ENCODE assay signal across 14 cellular contexts in genomic region chr7:96219382-96220130, GRCh38.
A peak's percentile ranks its signal among the peaks of the same experiment; 100 is the strongest.
DNase-seq lines count a peak whose midpoint lies in the region; ATAC-seq, FAIRE-seq and TF ChIP-seq lines count a peak whose summit lies in the region.
"Had no signal": no experiment of that assay in that cellular context is flagged by ENCODE, and none has a peak within 500 bp of the region (broad histone marks: within the 10 kb centered on the region; RNA-seq: fewer than 3 reads in every experiment).

No MANE protein-coding gene starts in this region.

- no peak for TF ChIP-seq CTCF in astrocyte (IDR thresholded peaks at IDR 0.05; ENCODE audit: insufficient read depth, low read depth, low read length)
- TF ChIP-seq CTCF in heart right ventricle (IDR thresholded peaks at IDR 0.05) = no peak

- peaks cover 12% of the 10 kb centered on the region for H3K4me1 Mint-ChIP-seq in astrocyte (ENCODE audit: low read depth, unreplicated experiment)

- no peaks in the 10 kb centered on the region for H3K27me3 Mint-ChIP-seq in astrocyte (ENCODE audit: low read depth, unreplicated experiment)
- H3K27me3 Mint-ChIP-seq: activated CD4-positive, alpha-beta T cell treated with anti-CD3 and anti-CD28 coated beads, Interleukin-2, amount 10 ng/mL, durations not matched to agents 24 days and 14 days had no signal

- DNase-seq in Right ventricle myocardium superior (no peak), cardiac septum (ENCODE audit: low spot score) (no peak), astrocyte (ENCODE audit: low read depth) (peak; percentile 72), heart right ventricle (no peak), urothelium cell line (ENCODE audit: low spot score) (peak; percentile 12), NCI-H345 treated with DMSO at 0.1 percent for 48 hours (lab: John Stamatoyannopoulos, UW; ENCODE audit: unreplicated experiment) (no peak), NCI-H774 (lab: John Stamatoyannopoulos, UW) (no peak)
- DNase-seq: activated CD4-positive, alpha-beta T cell treated with anti-CD3 and anti-CD28 coated beads, Interleukin-2, amount 10 ng/mL, durations not matched to agents 24 days and 14 days; activated naive CD4-positive, alpha-beta T cell treated with Interleukin-2 at 50 U/mL for 16 hours; endodermal cell; NCI-H187 treated with DMSO at 0.1 percent for 48 hours; sigmoid colon had no signal

- no peaks in the 10 kb centered on the region for H3K9me3 Mint-ChIP-seq in astrocyte (ENCODE audit: unreplicated experiment)

- no peaks in the 10 kb centered on the region for H3K4me1 ChIP-seq in astrocyte (ENCODE audit: insufficient read depth, low read length)
- peaks cover 0 to 16% (median 3%) of the 10 kb centered on the region in 9 donors for H3K4me1 ChIP-seq in heart right ventricle

- H4K20me1 ChIP-seq in astrocyte (ENCODE audit: insufficient read depth, low read length) = peaks cover 5% of the 10 kb centered on the region

- FAIRE-seq in astrocyte (lab: Jason Lieb, UNC) = no peak
- FAIRE-seq in urothelium cell line (lab: Jason Lieb, UNC) = no peak

- H2AFZ ChIP-seq in astrocyte (ENCODE audit: low read depth, low read length) = no peak overlapping the region

- H3K4me2 ChIP-seq in astrocyte (ENCODE audit: low read length) = no peak overlapping the region

- WGBS in heart right ventricle, 2 donors = 77 to 89% methylated on average over 1 of the region's 1 CpG

- H3K36me3 ChIP-seq in astrocyte (ENCODE audit: insufficient read depth, low read length) (no peaks in the 10 kb centered on the region), heart right ventricle (peaks cover 0 to 9% (median 0%) of the 10 kb centered on the region in 9 donors)
- H3K36me3 ChIP-seq: sigmoid colon had no signal

- no peak overlapping the region for H3K9ac ChIP-seq in astrocyte (ENCODE audit: low read length)

- peak overlapping the region; percentile 1 for H3K27ac Mint-ChIP-seq in astrocyte (ENCODE audit: unreplicated experiment)
- H3K27ac Mint-ChIP-seq: activated CD4-positive, alpha-beta T cell treated with anti-CD3 and anti-CD28 coated beads, Interleukin-2, amount 10 ng/mL, durations not matched to agents 24 days and 14 days; endodermal cell had no signal

- H3K9me3 ChIP-seq in astrocyte (ENCODE audit: insufficient read depth, low read depth, low read length) = no peaks in the 10 kb centered on the region
- peaks cover 0 to 8% (median 0%) of the 10 kb centered on the region in 11 donors for H3K9me3 ChIP-seq in heart right ventricle
- H3K9me3 ChIP-seq: sigmoid colon had no signal

- H3K27ac ChIP-seq in astrocyte (ENCODE audit: low read depth, low read length) (no peak overlapping the region), heart right ventricle (peak overlapping the region in 2 of 10 donors; percentile 38 to 57)

- H3K4me3 Mint-ChIP-seq in astrocyte (ENCODE audit: unreplicated experiment) = no peak overlapping the region
- H3K4me3 Mint-ChIP-seq: activated CD4-positive, alpha-beta T cell treated with anti-CD3 and anti-CD28 coated beads, Interleukin-2, amount 10 ng/mL, durations not matched to agents 24 days and 14 days; endodermal cell had no signal

- no peaks in the 10 kb centered on the region for H3K79me2 ChIP-seq in astrocyte (ENCODE audit: insufficient read depth, low read length)

- H3K4me3 ChIP-seq in astrocyte (ENCODE audit: insufficient read depth, low read depth, low read length) = no peak overlapping the region
- no peak overlapping the region for H3K4me3 ChIP-seq in heart right ventricle
- H3K4me3 ChIP-seq: lung, sigmoid colon had no signal

- intact Hi-C loops in Right ventricle myocardium superior (cut with DNase I) = no loop called here
- intact Hi-C loops in cardiac septum (cut with DNase I) = no loop called here
- intact Hi-C loops in heart right ventricle (cut with DNase I) = loop anchor here in 1 of 10 donors (10.0 kb wide), 1 partner anchor 95 kb away; no protein-coding TSS in a partner anchor

- no peaks in the 10 kb centered on the region for H3K36me3 Mint-ChIP-seq in astrocyte (ENCODE audit: low read depth, unreplicated experiment)

- H3K27me3 ChIP-seq in astrocyte (ENCODE audit: insufficient read depth, low read length) (no peaks in the 10 kb centered on the region), heart right ventricle (no peaks in the 10 kb centered on the region)
- H3K27me3 ChIP-seq: sigmoid colon had no signal

- ATAC-seq in Right ventricle myocardium superior (ENCODE audit: poor library complexity) (peak; percentile 86), heart right ventricle (peak in 7 of 8 donors; percentile 16 to 96 (median 46)), HG03469 (IDR thresholded peaks at IDR 0.05; ENCODE audit: unreplicated experiment) (no peak)

Comparison
In these comparisons a context has a peak if more than half of its experiments do, and no peak if none do; other contexts are left out.
1. DNase-seq: peak in astrocyte (single experiment) and urothelium cell line (single experiment); none in Right ventricle myocardium superior (single experiment), cardiac septum (single experiment), heart right ventricle (0 of 2), NCI-H345 treated with DMSO at 0.1 percent for 48 hours (single experiment) and NCI-H774 (single experiment).